ENCODE assay signal across 2 cellular contexts in the genomic region with DNA sequence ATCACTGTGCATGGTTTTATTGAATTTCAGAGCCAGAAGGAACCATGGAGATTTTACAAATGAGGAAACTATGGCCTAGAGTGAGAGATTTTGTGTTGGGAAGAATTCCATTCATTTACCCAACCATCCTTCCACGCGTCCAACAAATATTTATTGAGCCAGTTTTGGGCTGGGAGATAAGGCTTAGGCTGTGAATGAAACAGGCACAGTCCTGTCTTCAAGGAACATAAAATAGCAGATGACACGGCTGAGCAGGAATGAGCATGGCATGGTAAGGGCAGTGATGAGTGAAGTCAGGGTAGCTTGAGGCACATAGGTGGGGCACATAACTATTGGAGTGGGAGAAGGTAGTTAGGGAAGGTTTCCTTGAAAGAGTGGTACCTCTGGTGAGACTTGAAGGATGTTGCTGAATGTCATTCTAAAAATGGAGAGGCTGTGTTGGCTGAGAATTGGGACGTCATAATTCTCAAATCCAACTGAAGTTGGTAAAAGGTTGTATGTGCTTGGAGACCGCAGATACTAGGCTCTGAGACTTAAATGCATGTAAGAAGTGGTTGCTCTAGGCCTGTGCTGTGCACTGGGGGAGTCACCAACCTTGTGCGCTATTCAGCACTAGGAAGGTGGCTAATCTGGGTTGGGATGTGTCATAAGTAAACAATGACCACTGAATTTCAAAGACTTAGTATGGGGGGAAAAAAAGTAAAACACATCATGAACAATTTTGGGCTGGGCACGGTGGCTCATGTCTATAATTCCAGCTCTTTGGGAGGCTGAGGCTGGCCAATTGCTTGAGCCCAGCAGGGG.
TF ChIP-seq lines count a peak whose summit lies in the region.

No MANE protein-coding gene starts in this region.

TF ChIP-seq in A549, 52 proteins besides CTCF, POLR2A, EP300 and RAD21 (continued from another document):
- TF ChIP-seq, protein P1, sequence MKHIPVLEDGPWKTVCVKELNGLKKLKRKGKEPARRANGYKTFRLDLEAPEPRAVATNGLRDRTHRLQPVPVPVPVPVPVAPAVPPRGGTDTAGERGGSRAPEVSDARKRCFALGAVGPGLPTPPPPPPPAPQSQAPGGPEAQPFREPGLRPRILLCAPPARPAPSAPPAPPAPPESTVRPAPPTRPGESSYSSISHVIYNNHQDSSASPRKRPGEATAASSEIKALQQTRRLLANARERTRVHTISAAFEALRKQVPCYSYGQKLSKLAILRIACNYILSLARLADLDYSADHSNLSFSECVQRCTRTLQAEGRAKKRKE (CRISPR knock-in tag; IDR thresholded peaks at IDR 0.05; ENCODE audit: low read depth): peak; percentile 22; the same call in 1 of the 2 replicates
- no peak for TF ChIP-seq FOSL2 (IDR thresholded peaks at IDR 0.05)
- 0 out of 2 replicates have a peak, but pooled peaks have one; percentile 18 for TF ChIP-seq FOSL2 (CRISPR knock-in tag; IDR thresholded peaks at IDR 0.05)

TF ChIP-seq in IMR-90, 13 proteins besides CTCF, POLR2A, EP300 and RAD21 (continued from another document):
- peak; percentile 32; the same call in 1 of the 2 replicates for TF ChIP-seq NFE2L2 (IDR thresholded peaks at IDR 0.05; ENCODE audit: low read depth, low read length)
- TF ChIP-seq MAZ (IDR thresholded peaks at IDR 0.05; ENCODE audit: borderline replicate concordance, low read depth, low read length): no peak
- TF ChIP-seq FOS (IDR thresholded peaks at IDR 0.05; ENCODE audit: low read depth, low read length): no peak
- TF ChIP-seq MXI1 (IDR thresholded peaks at IDR 0.05; ENCODE audit: borderline replicate concordance, low read depth, low read length): no peak
- no peak for TF ChIP-seq CEBPB (IDR thresholded peaks at IDR 0.05; ENCODE audit: low read depth, low read length)
- TF ChIP-seq, protein P2, sequence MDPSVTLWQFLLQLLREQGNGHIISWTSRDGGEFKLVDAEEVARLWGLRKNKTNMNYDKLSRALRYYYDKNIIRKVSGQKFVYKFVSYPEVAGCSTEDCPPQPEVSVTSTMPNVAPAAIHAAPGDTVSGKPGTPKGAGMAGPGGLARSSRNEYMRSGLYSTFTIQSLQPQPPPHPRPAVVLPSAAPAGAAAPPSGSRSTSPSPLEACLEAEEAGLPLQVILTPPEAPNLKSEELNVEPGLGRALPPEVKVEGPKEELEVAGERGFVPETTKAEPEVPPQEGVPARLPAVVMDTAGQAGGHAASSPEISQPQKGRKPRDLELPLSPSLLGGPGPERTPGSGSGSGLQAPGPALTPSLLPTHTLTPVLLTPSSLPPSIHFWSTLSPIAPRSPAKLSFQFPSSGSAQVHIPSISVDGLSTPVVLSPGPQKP (IDR thresholded peaks at IDR 0.05; ENCODE audit: borderline replicate concordance, low read depth, low read length): no peak
